ENCODE assay signal across 8 cellular contexts in the genomic region with DNA sequence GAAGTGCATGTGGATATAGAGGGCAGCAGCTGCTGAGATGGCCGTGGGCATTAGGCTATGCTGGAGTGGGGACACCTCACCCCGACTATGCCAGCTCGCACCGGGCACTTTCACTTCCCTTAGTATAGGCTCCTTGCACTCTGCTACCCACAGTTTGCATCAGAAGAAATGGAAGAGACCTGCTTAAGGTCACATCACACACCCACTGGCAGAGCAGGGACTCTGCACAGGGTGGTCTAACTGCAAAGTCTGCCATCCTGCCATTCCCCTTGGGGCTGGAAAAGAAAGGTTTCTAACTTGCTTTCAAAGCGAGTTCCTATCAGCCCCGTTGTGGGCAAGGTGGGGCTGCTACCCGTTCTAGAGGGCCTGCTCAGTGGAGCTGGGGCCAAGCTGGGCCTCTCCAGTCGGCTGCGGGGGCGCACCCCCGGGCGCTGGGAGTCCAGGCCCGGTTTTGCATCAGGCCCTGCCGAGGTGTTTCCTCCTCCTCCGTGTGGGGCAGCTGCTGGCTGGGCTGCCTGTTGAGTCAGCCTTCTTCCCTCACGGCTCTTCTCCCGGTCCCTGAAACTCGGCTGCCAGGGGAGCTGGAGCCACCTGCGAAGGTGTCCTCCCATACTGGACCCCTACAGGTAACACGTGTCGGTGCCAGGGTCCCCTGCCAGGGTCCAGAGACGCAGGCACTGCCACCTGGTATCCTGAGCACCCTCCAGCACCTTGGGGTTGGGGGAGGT. TPM values are rescaled to one million over a fixed set of nuclear protein-coding genes. Genes with fewer than 3 reads are reported as not detected.
DNase-seq lines count a peak whose midpoint lies in the region; ATAC-seq and FAIRE-seq lines count a peak whose summit lies in the region.

A gene with protein sequence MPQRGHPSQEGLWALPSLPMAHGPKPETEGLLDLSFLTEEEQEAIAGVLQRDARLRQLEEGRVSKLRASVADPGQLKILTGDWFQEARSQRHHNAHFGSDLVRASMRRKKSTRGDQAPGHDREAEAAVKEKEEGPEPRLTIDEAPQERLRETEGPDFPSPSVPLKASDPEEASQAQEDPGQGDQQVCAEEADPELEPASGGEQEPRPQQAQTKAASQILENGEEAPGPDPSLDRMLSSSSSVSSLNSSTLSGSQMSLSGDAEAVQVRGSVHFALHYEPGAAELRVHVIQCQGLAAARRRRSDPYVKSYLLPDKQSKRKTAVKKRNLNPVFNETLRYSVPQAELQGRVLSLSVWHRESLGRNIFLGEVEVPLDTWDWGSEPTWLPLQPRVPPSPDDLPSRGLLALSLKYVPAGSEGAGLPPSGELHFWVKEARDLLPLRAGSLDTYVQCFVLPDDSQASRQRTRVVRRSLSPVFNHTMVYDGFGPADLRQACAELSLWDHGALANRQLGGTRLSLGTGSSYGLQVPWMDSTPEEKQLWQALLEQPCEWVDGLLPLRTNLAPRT (plus strand): TSS at position 498 of the 728 bp plus-strand sequence. CDS start 3,313 bp downstream, outside the sequence.

- H3K4me3 Mint-ChIP-seq in dendritic cell treated with granulocyte-macrophage colony-stimulating factor and Interleukin-4, amounts not matched to agents 40 ng/mL and 50 ng/mL, for 4 days, result peak within 1 kb of the TSS; percentile 48
- H3K4me3 Mint-ChIP-seq in memory B cell, result peak within 1 kb of the TSS; percentile 94

- peak within 1 kb of the TSS; percentile 57 for H3K4me3 ChIP-seq in thymus (ENCODE audit: low read length)
- H3K4me3 ChIP-seq in HAP-1, result no peak within 1 kb of the TSS

- H3K27me3 Mint-ChIP-seq in dendritic cell treated with granulocyte-macrophage colony-stimulating factor and Interleukin-4, amounts not matched to agents 40 ng/mL and 50 ng/mL, for 4 days, result no peaks in the 10 kb centered on the region
- no peaks in the 10 kb centered on the region for H3K27me3 Mint-ChIP-seq in memory B cell

- H3K4me1 ChIP-seq in thymus (ENCODE audit: control insufficient read depth, insufficient read depth, low read length) (peaks cover 30% of the 10 kb centered on the region), HAP-1 (no peaks in the 10 kb centered on the region)

- peak within 1 kb of the TSS; percentile 97 for H3K27ac ChIP-seq in thymus (ENCODE audit: low read depth)

- no peaks in the 10 kb centered on the region for H3K9me3 Mint-ChIP-seq in dendritic cell treated with granulocyte-macrophage colony-stimulating factor and Interleukin-4, amounts not matched to agents 40 ng/mL and 50 ng/mL, for 4 days
- H3K9me3 Mint-ChIP-seq in memory B cell, result peaks cover 2% of the 10 kb centered on the region

- H3K27ac Mint-ChIP-seq in dendritic cell treated with granulocyte-macrophage colony-stimulating factor and Interleukin-4, amounts not matched to agents 40 ng/mL and 50 ng/mL, for 4 days, result peak within 1 kb of the TSS; percentile 48
- H3K27ac Mint-ChIP-seq in memory B cell, result peak within 1 kb of the TSS; percentile 88

- H3K9me3 ChIP-seq in thymus (ENCODE audit: control insufficient read depth), result no peaks in the 10 kb centered on the region
- H3K9me3 ChIP-seq in HAP-1, result no peaks in the 10 kb centered on the region

- intact Hi-C loops in dendritic cell treated with granulocyte-macrophage colony-stimulating factor and Interleukin-4, amounts not matched to agents 40 ng/mL and 50 ng/mL, for 4 days (cut with micrococcal nuclease), result no loop called here

- peaks cover 60% of the 10 kb centered on the region for H3K4me1 Mint-ChIP-seq in dendritic cell treated with granulocyte-macrophage colony-stimulating factor and Interleukin-4, amounts not matched to agents 40 ng/mL and 50 ng/mL, for 4 days (ENCODE audit: low read depth)
- peaks cover 36% of the 10 kb centered on the region for H3K4me1 Mint-ChIP-seq in memory B cell

- ATAC-seq in HG02642 (IDR thresholded peaks at IDR 0.05; ENCODE audit: poor library complexity, unreplicated experiment) (peak; percentile 60), memory B cell (ENCODE audit: low read depth) (peak; percentile 86)

- H3K27me3 ChIP-seq in thymus (ENCODE audit: control insufficient read depth, insufficient read depth), result no peaks in the 10 kb centered on the region
- no peaks in the 10 kb centered on the region for H3K27me3 ChIP-seq in HAP-1 (ENCODE audit: low read depth)

- in situ Hi-C loops in HAP-1 (cut with MboI; ENCODE audit: low sequenced_read_pairs), result no loop called here

- peak; percentile 79 for DNase-seq in NCI-H510A (lab: John Stamatoyannopoulos, UW)
- peak; percentile 51 for DNase-seq in activated CD4-positive, alpha-beta T cell treated with anti-CD3 and anti-CD28 coated beads for 1 hour
- DNase-seq in memory B cell (ENCODE audit: low spot score in 2 of 2), result peak; percentile 71 to 79
- no peak for DNase-seq in HAP-1 (ENCODE audit: low spot score in 2 of 2)

- WGBS in thymus, result 3% methylated on average over 22 of the region's 22 CpGs

- H3K36me3 ChIP-seq in thymus (ENCODE audit: control insufficient read depth, insufficient read depth), result peaks cover 25% of the 10 kb centered on the region
- H3K36me3 ChIP-seq in HAP-1 (replicated peaks), result no peaks in the 10 kb centered on the region

- peaks cover 25% of the 10 kb centered on the region for H3K36me3 Mint-ChIP-seq in dendritic cell treated with granulocyte-macrophage colony-stimulating factor and Interleukin-4, amounts not matched to agents 40 ng/mL and 50 ng/mL, for 4 days (ENCODE audit: low read depth)
- H3K36me3 Mint-ChIP-seq in memory B cell, result peaks cover 6% of the 10 kb centered on the region

- FAIRE-seq in G401.6 (lab: Jason Lieb, UNC), result peak; percentile 62

RNA-seq across cellular contexts. Expression of the gene that starts here (rescaled TPM):
- polyA plus RNA-seq in thymus, result 167 TPM

Comparison
In these comparisons a context has a peak if more than half of its experiments do, and no peak if none do; other contexts are left out.
1. DNase-seq: peak in NCI-H510A (single experiment), activated CD4-positive, alpha-beta T cell treated with anti-CD3 and anti-CD28 coated beads for 1 hour (single experiment) and memory B cell (2 of 2); none in HAP-1 (0 of 2).